28 cellular contexts compared by ENCODE assay signal in the genomic region with DNA sequence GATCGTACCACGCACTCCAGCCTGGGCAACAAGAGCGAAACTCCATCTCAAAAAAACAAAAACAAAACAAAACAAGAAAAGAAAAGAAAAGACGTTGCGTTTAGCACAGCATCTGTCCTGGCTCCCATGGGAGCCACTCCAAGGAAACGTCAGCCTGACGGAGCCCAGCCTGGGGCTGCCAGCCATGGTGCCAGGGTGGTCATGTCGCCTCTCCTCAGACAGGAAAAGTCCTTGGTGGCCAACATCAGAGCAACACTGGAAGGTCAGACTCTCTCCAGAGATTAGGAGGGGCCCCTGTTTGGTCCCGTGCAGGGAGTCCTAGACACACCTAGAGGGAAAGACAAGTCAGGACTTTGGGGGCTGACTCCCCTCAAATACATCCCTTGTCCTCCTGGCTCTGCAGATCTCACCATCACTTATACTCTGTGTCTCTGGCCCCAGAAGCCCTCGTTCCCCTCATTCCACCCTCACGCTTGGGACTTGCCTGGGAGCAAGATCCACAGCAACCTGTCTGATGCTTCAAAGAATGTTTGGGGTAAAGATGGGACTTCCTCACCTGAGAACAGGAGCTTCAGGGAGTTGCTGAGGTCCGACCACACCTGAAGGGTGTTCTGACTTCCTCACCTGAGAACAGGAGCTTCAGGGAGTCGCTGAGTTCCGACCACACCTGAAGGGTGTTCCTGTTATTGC. TPM values are rescaled to one million over a fixed set of nuclear protein-coding genes. Genes with fewer than 3 reads are reported as not detected.
"Had no signal": no experiment of that assay in that cellular context is flagged by ENCODE, and none has a peak within 500 bp of the region (broad histone marks: within the 10 kb centered on the region; RNA-seq: fewer than 3 reads in every experiment).

No MANE protein-coding gene starts in this region.

- H3K4me3 ChIP-seq: SJSA1 had no signal

- H3K9me3 ChIP-seq: SJSA1 had no signal

- H3K27ac Mint-ChIP-seq: activated CD4-positive, alpha-beta T cell treated with anti-CD3 and anti-CD28 coated beads, Interleukin-2, amount 10 ng/mL, durations not matched to agents 24 days and 14 days; activated CD8-positive, alpha-beta memory T cell treated with anti-CD3 and anti-CD28 coated beads, Interleukin-2, amount 10 ng/mL, durations not matched to agents 7 days and 5 days; activated naive CD8-positive, alpha-beta T cell treated with anti-CD3 and anti-CD28 coated beads for 36 hours; activated T-cell treated with anti-CD3 and anti-CD28 coated beads, Interleukin-2, amount 50 U/mL, for 24 hours; activated T-helper 1 cell treated with anti-CD3 and anti-CD28 coated beads, Interleukin-12 subunit alpha, Interleukin-12 subunit beta, Interleukin-2, Interleukin-4 antibody, amounts not matched to agents 30 ng/mL and 10 ng/mL and 1 ng/mL, durations not matched to agents 14 hours and 24 hours and 36 hours; T-helper 1 cell treated with Interleukin-12 subunit alpha and Interleukin-12 subunit beta and Interleukin-4 antibody, amounts not matched to agents 30 μg/mL and 1 μg/mL, for 36 hours; WTC11 had no signal

- ATAC-seq: activated CD8-positive, alpha-beta memory T cell treated with anti-CD3 and anti-CD28 coated beads, Interleukin-2, amount 10 ng/mL, durations not matched to agents 7 days and 5 days; Panc1; Right ventricle myocardium inferior; SK-N-SH treated with all-trans-retinoic acid at 6 μM for 48 hours; WTC11 had no signal

- H3K27me3 ChIP-seq: SJSA1 had no signal

- DNase-seq: activated CD4-positive, alpha-beta T cell treated with anti-CD3 and anti-CD28 coated beads for 1 hour; activated CD4-positive, alpha-beta T cell treated with anti-CD3 and anti-CD28 coated beads, Interleukin-2, amount 10 ng/mL, durations not matched to agents 24 days and 14 days; activated CD4-positive, alpha-beta T cell treated with anti-CD3 and anti-CD28 coated beads, Interleukin-2, amount 50 U/mL, for 48 hours; activated CD8-positive, alpha-beta memory T cell treated with anti-CD3 and anti-CD28 coated beads, Interleukin-2, amount 10 ng/mL, durations not matched to agents 7 days and 5 days; activated effector memory CD4-positive, alpha-beta T cell treated with anti-CD3 and anti-CD28 coated beads, Interleukin-2, amount 50 U/mL, for 16 hours; activated naive CD4-positive, alpha-beta T cell treated with Interleukin-2 at 50 U/mL for 16 hours; activated naive CD8-positive, alpha-beta T cell treated with anti-CD3 and anti-CD28 coated beads for 36 hours; activated T-cell treated with anti-CD3 and anti-CD28 coated beads, Interleukin-2, amount 50 U/mL, for 24 hours; caudate nucleus; MM.1S; NCI-H1105; NCI-H1436; NCI-H187 treated with DMSO at 0.1 percent for 48 hours; NCI-H2081 treated with DMSO at 0.1 percent for 48 hours; NCI-H345; NCI-H510A; NCI-H526 treated with DMSO at 0.1 percent for 48 hours; NCI-H82; OCI-M1; RPMI8226; SW 1271 had no signal

- H3K36me3 Mint-ChIP-seq: activated CD8-positive, alpha-beta memory T cell treated with anti-CD3 and anti-CD28 coated beads, Interleukin-2, amount 10 ng/mL, durations not matched to agents 7 days and 5 days; WTC11 had no signal

- H3K4me3 Mint-ChIP-seq: activated CD4-positive, alpha-beta T cell treated with anti-CD3 and anti-CD28 coated beads, Interleukin-2, amount 10 ng/mL, durations not matched to agents 24 days and 14 days; activated CD8-positive, alpha-beta memory T cell treated with anti-CD3 and anti-CD28 coated beads, Interleukin-2, amount 10 ng/mL, durations not matched to agents 7 days and 5 days; activated naive CD8-positive, alpha-beta T cell treated with anti-CD3 and anti-CD28 coated beads for 36 hours; activated T-cell treated with anti-CD3 and anti-CD28 coated beads, Interleukin-2, amount 50 U/mL, for 24 hours; activated T-helper 1 cell treated with anti-CD3 and anti-CD28 coated beads, Interleukin-12 subunit alpha, Interleukin-12 subunit beta, Interleukin-2, Interleukin-4 antibody, amounts not matched to agents 30 ng/mL and 10 ng/mL and 1 ng/mL, durations not matched to agents 14 hours and 24 hours and 36 hours; T-helper 1 cell treated with Interleukin-12 subunit alpha and Interleukin-12 subunit beta and Interleukin-4 antibody, amounts not matched to agents 30 μg/mL and 1 μg/mL, for 36 hours; WTC11 had no signal

- H3K27ac ChIP-seq: SJSA1 had no signal

- H3K36me3 ChIP-seq: SJSA1 had no signal

- H3K4me1 ChIP-seq: SJSA1 had no signal

- H3K9me3 Mint-ChIP-seq: activated CD4-positive, alpha-beta T cell treated with anti-CD3 and anti-CD28 coated beads, Interleukin-2, amount 10 ng/mL, durations not matched to agents 24 days and 14 days; activated T-helper 1 cell treated with anti-CD3 and anti-CD28 coated beads, Interleukin-12 subunit alpha, Interleukin-12 subunit beta, Interleukin-2, Interleukin-4 antibody, amounts not matched to agents 30 ng/mL and 10 ng/mL and 1 ng/mL, durations not matched to agents 14 hours and 24 hours and 36 hours; T-helper 1 cell treated with Interleukin-12 subunit alpha and Interleukin-12 subunit beta and Interleukin-4 antibody, amounts not matched to agents 30 μg/mL and 1 μg/mL, for 36 hours had no signal

RNA-seq across cellular contexts. Expression of gene LILRA4, which starts 9.3 kb away (rescaled TPM):
- total RNA-seq: activated CD4-positive, alpha-beta T cell treated with anti-CD3 and anti-CD28 coated beads, Interleukin-2, amount 10 ng/mL, durations not matched to agents 24 days and 14 days; activated CD8-positive, alpha-beta memory T cell treated with anti-CD3 and anti-CD28 coated beads, Interleukin-2, amount 10 ng/mL, durations not matched to agents 7 days and 5 days; activated T-helper 1 cell treated with anti-CD3 and anti-CD28 coated beads, Interleukin-12 subunit alpha, Interleukin-12 subunit beta, Interleukin-2, Interleukin-4 antibody, amounts not matched to agents 30 ng/mL and 10 ng/mL and 1 ng/mL, durations not matched to agents 14 hours and 24 hours and 36 hours; Right ventricle myocardium inferior; SJSA1; WTC11 had no signal

RNA-seq across cellular contexts. Expression of gene LILRA5, which starts 16.7 kb away (rescaled TPM):
- total RNA-seq: activated CD4-positive, alpha-beta T cell treated with anti-CD3 and anti-CD28 coated beads, Interleukin-2, amount 10 ng/mL, durations not matched to agents 24 days and 14 days; activated CD8-positive, alpha-beta memory T cell treated with anti-CD3 and anti-CD28 coated beads, Interleukin-2, amount 10 ng/mL, durations not matched to agents 7 days and 5 days; activated naive CD8-positive, alpha-beta T cell treated with anti-CD3 and anti-CD28 coated beads for 36 hours; activated T-helper 1 cell treated with anti-CD3 and anti-CD28 coated beads, Interleukin-12 subunit alpha, Interleukin-12 subunit beta, Interleukin-2, Interleukin-4 antibody, amounts not matched to agents 30 ng/mL and 10 ng/mL and 1 ng/mL, durations not matched to agents 14 hours and 24 hours and 36 hours; SJSA1; WTC11 had no signal

RNA-seq across cellular contexts. Expression of gene LAIR1, which starts 35.1 kb away (rescaled TPM):
- total RNA-seq: SJSA1 had no signal

RNA-seq across cellular contexts. Expression of gene LILRB2, which starts 48.7 kb away (rescaled TPM):
- total RNA-seq: activated CD4-positive, alpha-beta T cell treated with anti-CD3 and anti-CD28 coated beads, Interleukin-2, amount 10 ng/mL, durations not matched to agents 24 days and 14 days; activated CD8-positive, alpha-beta memory T cell treated with anti-CD3 and anti-CD28 coated beads, Interleukin-2, amount 10 ng/mL, durations not matched to agents 7 days and 5 days; activated naive CD8-positive, alpha-beta T cell treated with anti-CD3 and anti-CD28 coated beads for 36 hours; activated T-helper 1 cell treated with anti-CD3 and anti-CD28 coated beads, Interleukin-12 subunit alpha, Interleukin-12 subunit beta, Interleukin-2, Interleukin-4 antibody, amounts not matched to agents 30 ng/mL and 10 ng/mL and 1 ng/mL, durations not matched to agents 14 hours and 24 hours and 36 hours; SJSA1; WTC11 had no signal
